8 cellular contexts compared by ENCODE assay signal in genomic region chr17:16438173-16438556, GRCh38.
DNase-seq lines count a peak whose midpoint lies in the region; ATAC-seq and TF ChIP-seq lines count a peak whose summit lies in the region.

No MANE protein-coding gene starts in this region.

- DNase-seq in brain microvascular endothelial cell (no peak), NCI-H187 treated with DMSO at 0.1 percent for 48 hours (lab: John Stamatoyannopoulos, UW) (no peak), AG08396 (ENCODE audit: low spot score) (no peak), cortex of kidney (lab: John Stamatoyannopoulos, UW) (no peak), NCI-H1417 treated with DMSO at 0.1 percent for 48 hours (lab: John Stamatoyannopoulos, UW) (no peak)

- peak overlapping the region; percentile 47 for H3K4me3 ChIP-seq in brain microvascular endothelial cell (ENCODE audit: low read depth, low read length)
- H3K4me3 ChIP-seq in muscle layer of colon (ENCODE audit: low read depth in 1 of 2, low read length in 2 of 2): peak overlapping the region; percentile 31 to 87

- H3K27ac ChIP-seq in C4-2B: peak overlapping the region; percentile 99
- peak overlapping the region; percentile 63 for H3K27ac ChIP-seq in brain microvascular endothelial cell
- peak overlapping the region; percentile 88 for H3K27ac ChIP-seq in muscle layer of colon (ENCODE audit: low read depth, low read length)

- H3K36me3 ChIP-seq in brain microvascular endothelial cell (replicated peaks): peaks cover 49% of the 10 kb centered on the region
- peaks cover 31% of the 10 kb centered on the region for H3K36me3 ChIP-seq in muscle layer of colon (ENCODE audit: insufficient read depth, low read length)

- peaks cover 29% of the 10 kb centered on the region for H3K4me1 ChIP-seq in muscle layer of colon (ENCODE audit: insufficient read depth, low read length)

- H3K9me3 ChIP-seq in muscle layer of colon (ENCODE audit: low read length): no peaks in the 10 kb centered on the region

- TF ChIP-seq CTCF in C4-2B (conservative IDR thresholded peaks at IDR 0.05) (no peak), brain microvascular endothelial cell (IDR thresholded peaks at IDR 0.05; ENCODE audit: low read depth, low read length, missing control alignments) (no peak)

- H3K9ac ChIP-seq in muscle layer of colon (ENCODE audit: low read length): peak overlapping the region; percentile 12

- peak; percentile 5 for ATAC-seq in HG03103 (IDR thresholded peaks at IDR 0.05; ENCODE audit: low read depth, unreplicated experiment)

- in situ Hi-C loops in brain microvascular endothelial cell (cut with HindIII; ENCODE audit: low pct_ligation_motif_present, low sequenced_read_pairs): no loop called here

- H3K27me3 ChIP-seq in brain microvascular endothelial cell (replicated peaks): no peaks in the 10 kb centered on the region
- no peaks in the 10 kb centered on the region for H3K27me3 ChIP-seq in muscle layer of colon (ENCODE audit: control insufficient read depth in 1 of 2, insufficient read depth in 2 of 2, low read length in 2 of 2)
